ENCODE assay signal across 1 cellular context in genomic region chr13:33410619-33411018, GRCh38.
TF ChIP-seq lines count a peak whose summit lies in the region.

No MANE protein-coding gene starts in this region.

TF ChIP-seq in GM23338, 12 proteins besides CTCF, POLR2A, EP300 and RAD21 (continued from another document):
- TF ChIP-seq ZNF462 (CRISPR knock-in tag; IDR thresholded peaks at IDR 0.05) (no peak), STAT1 (IDR thresholded peaks at IDR 0.05; ENCODE audit: unreplicated experiment) (no peak), ETS1 (IDR thresholded peaks at IDR 0.05) (no peak), JUNB (IDR thresholded peaks at IDR 0.05; ENCODE audit: unreplicated experiment) (no peak), EZH2phosphoT487 (IDR thresholded peaks at IDR 0.05; ENCODE audit: unreplicated experiment) (no peak)
